1 cellular context compared by ENCODE assay signal in genomic region chr17:8435245-8436168, GRCh38.
TF ChIP-seq lines count a peak whose summit lies in the region.

A gene with protein sequence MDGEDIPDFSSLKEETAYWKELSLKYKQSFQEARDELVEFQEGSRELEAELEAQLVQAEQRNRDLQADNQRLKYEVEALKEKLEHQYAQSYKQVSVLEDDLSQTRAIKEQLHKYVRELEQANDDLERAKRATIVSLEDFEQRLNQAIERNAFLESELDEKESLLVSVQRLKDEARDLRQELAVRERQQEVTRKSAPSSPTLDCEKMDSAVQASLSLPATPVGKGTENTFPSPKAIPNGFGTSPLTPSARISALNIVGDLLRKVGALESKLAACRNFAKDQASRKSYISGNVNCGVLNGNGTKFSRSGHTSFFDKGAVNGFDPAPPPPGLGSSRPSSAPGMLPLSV (plus strand): TSS chr17:8435884. CDS start chr17:8444272, 8,388 bp downstream.

TF ChIP-seq in H1, 55 proteins besides CTCF, POLR2A, EP300 and RAD21:
- TF ChIP-seq TEAD4 (IDR thresholded peaks at IDR 0.05; ENCODE audit: low read depth, low read length) = no peak
- TF ChIP-seq CHD1 (IDR thresholded peaks at IDR 0.05; ENCODE audit: low read depth, low read length) = no peak
- no peak for TF ChIP-seq MAFK (IDR thresholded peaks at IDR 0.05; ENCODE audit: low read depth, low read length)
- peak; percentile 75 to 89; a peak in 2 of 4 replicates for TF ChIP-seq SIN3A (conservative IDR thresholded peaks at IDR 0.05 in 1 of 2, IDR thresholded peaks at IDR 0.05 in 1 of 2; ENCODE audit: low read depth in 1 of 2, low read length in 2 of 2)
- TF ChIP-seq CHD7 (IDR thresholded peaks at IDR 0.05; ENCODE audit: insufficient replicate concordance, low read length) = no peak
- TF ChIP-seq CBX5 (IDR thresholded peaks at IDR 0.05; ENCODE audit: low read depth, low read length) = no peak
- TF ChIP-seq SUZ12 (IDR thresholded peaks at IDR 0.05; ENCODE audit: low read length) = no peak
- TF ChIP-seq POLR2AphosphoS5 (IDR thresholded peaks at IDR 0.05; ENCODE audit: low read depth, low read length) = peak; percentile 89
- 0 out of 2 replicates have a peak, but pooled peaks have one; percentile 57 for TF ChIP-seq TBP (IDR thresholded peaks at IDR 0.05; ENCODE audit: low read depth, low read length)
- TF ChIP-seq GTF2F1 (IDR thresholded peaks at IDR 0.05; ENCODE audit: borderline replicate concordance, low read depth, low read length) = no peak
- TF ChIP-seq NANOG (IDR thresholded peaks at IDR 0.05; ENCODE audit: insufficient read depth, low read depth, low read length, poor library complexity, severe bottlenecking) = no peak
- TF ChIP-seq KDM4A (IDR thresholded peaks at IDR 0.05; ENCODE audit: low read depth, low read length, severe bottlenecking) = no peak
- TF ChIP-seq PHF8 (conservative IDR thresholded peaks at IDR 0.05; ENCODE audit: low read depth, low read length) = peak; percentile 65
- no peak for TF ChIP-seq CBX8 (IDR thresholded peaks at IDR 0.05; ENCODE audit: borderline replicate concordance, low read depth, low read length)
- 0 out of 2 replicates have a peak, but pooled peaks have one; percentile 68 for TF ChIP-seq MAX (IDR thresholded peaks at IDR 0.05)
- TF ChIP-seq EGR1 (IDR thresholded peaks at IDR 0.05; ENCODE audit: borderline replicate concordance, low read depth, low read length) = no peak
- no peak for TF ChIP-seq ASH2L (IDR thresholded peaks at IDR 0.05; ENCODE audit: low read length)
- TF ChIP-seq NRF1 (IDR thresholded peaks at IDR 0.05; ENCODE audit: low read depth, low read length) = peak; percentile 89
- peak; percentile 92 for TF ChIP-seq TAF1 (IDR thresholded peaks at IDR 0.05; ENCODE audit: low read depth, low read length)
- TF ChIP-seq SP1 (IDR thresholded peaks at IDR 0.05; ENCODE audit: low read depth, low read length) = no peak
- peak; percentile 82 for TF ChIP-seq BACH1 (IDR thresholded peaks at IDR 0.05; ENCODE audit: low read length)
- TF ChIP-seq RFX5 (IDR thresholded peaks at IDR 0.05; ENCODE audit: borderline replicate concordance, low read depth, low read length) = no peak
- 0 out of 2 replicates have a peak, but pooled peaks have one; percentile 9 for TF ChIP-seq YY1 (IDR thresholded peaks at IDR 0.05; ENCODE audit: low read depth, low read length)
- TF ChIP-seq SIRT6 (IDR thresholded peaks at IDR 0.05; ENCODE audit: low read length) = no peak
- TF ChIP-seq RBBP5 (IDR thresholded peaks at IDR 0.05; ENCODE audit: borderline replicate concordance, low read depth, low read length) = peak; percentile 25; the same call in 1 of the 2 replicates
- TF ChIP-seq CREB1 (IDR thresholded peaks at IDR 0.05) = peak; percentile 88
- no peak for TF ChIP-seq TAF7 (optimal IDR thresholded peaks at IDR 0.05; ENCODE audit: borderline replicate concordance, low read depth, low read length)
- TF ChIP-seq SRF (IDR thresholded peaks at IDR 0.05; ENCODE audit: low read depth, low read length) = no peak
